ENCODE assay signal across 26 cellular contexts in genomic region chr20:33951171-33951570, GRCh38.
"Had no signal": no experiment of that assay in that cellular context is flagged by ENCODE, and none has a peak within 500 bp of the region (broad histone marks: within the 10 kb centered on the region; RNA-seq: fewer than 3 reads in every experiment).

No MANE protein-coding gene starts in this region.

- DNase-seq: colonic mucosa; cortex of kidney; effector CD8-positive, alpha-beta T cell; effector memory CD8-positive, alpha-beta T cell; endodermal cell; erythroblast; esophagus squamous epithelium; foreskin fibroblast; foreskin melanocyte; gastrocnemius medialis; glutamatergic neuron; head of caudate nucleus; hypothalamus; immature natural killer cell; islet precursor cell; left cardiac atrium; left lung; left ventricle myocardium superior; lower lobe of right lung; mesenchymal stem cell; mucosa of descending colon; naive thymus-derived CD4-positive, alpha-beta T cell had no signal

- H2AFZ ChIP-seq: hepatocyte had no signal

- H3K4me1 ChIP-seq: colonic mucosa, esophagus squamous epithelium, gastrocnemius medialis, left lung, lower lobe of right lung had no signal

- FAIRE-seq: endometrium had no signal

- H3K4me2 ChIP-seq: hepatocyte had no signal

- H3K27me3 ChIP-seq: colonic mucosa, esophagus squamous epithelium, gastrocnemius medialis, hepatocyte, left lung had no signal

- H3K4me3 ChIP-seq: colonic mucosa, esophagus squamous epithelium, gastrocnemius medialis, hepatocyte, left lung, lower lobe of right lung, mucosa of descending colon had no signal

- ATAC-seq: effector memory CD8-positive, alpha-beta T cell; esophagus mucosa; gastrocnemius medialis; left cardiac atrium; left lung; left ventricle myocardium superior; lower lobe of right lung; mucosa of descending colon; naive thymus-derived CD4-positive, alpha-beta T cell had no signal

- H3K9me3 ChIP-seq: colonic mucosa, gastrocnemius medialis had no signal

- H3K79me2 ChIP-seq: hepatocyte had no signal

- H3K36me3 ChIP-seq: colonic mucosa, esophagus squamous epithelium, gastrocnemius medialis, left lung, lower lobe of right lung had no signal

- H3K27ac ChIP-seq: colonic mucosa, epithelial cell of prostate, esophagus squamous epithelium, gastrocnemius medialis, hepatocyte, left lung, lower lobe of right lung had no signal
